ENCODE assay signal across 1 cellular context in genomic region chr16:21680714-21681113, GRCh38. TPM values are rescaled to one million over a fixed set of nuclear protein-coding genes. Genes with fewer than 3 reads are reported as not detected.
"Had no signal": no experiment of that assay in that cellular context is flagged by ENCODE, and none has a peak within 500 bp of the region (broad histone marks: within the 10 kb centered on the region; RNA-seq: fewer than 3 reads in every experiment).

No MANE protein-coding gene starts in this region.

RNA-seq across cellular contexts. Expression of gene OTOA, which starts 16.9 kb away (rescaled TPM):
- total RNA-seq: vagina had no signal
